In the genomic region with DNA sequence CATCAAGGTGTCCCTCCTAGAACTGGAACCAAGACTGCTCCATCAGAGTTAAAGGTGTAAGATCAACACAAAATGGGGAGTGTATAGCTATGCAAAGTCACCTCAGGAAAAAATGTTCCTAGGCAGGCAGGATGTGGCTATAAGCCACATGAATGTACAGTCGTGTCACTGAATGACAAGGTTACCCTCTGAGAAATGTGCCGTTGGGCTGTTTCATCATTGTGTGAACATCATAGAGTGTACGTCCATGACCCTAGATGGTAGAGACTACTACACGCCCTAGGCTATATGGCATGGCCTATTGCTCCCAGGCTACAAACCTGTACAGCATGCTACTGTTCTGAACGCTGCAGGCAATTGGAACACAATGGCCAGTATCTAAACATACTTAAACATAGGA, we compare ENCODE assay signal across 17 cellular contexts. TPM values are rescaled to one million over a fixed set of nuclear protein-coding genes. Genes with fewer than 3 reads are reported as not detected.
DNase-seq lines count a peak whose midpoint lies in the region; ATAC-seq and TF ChIP-seq lines count a peak whose summit lies in the region.
"Had no signal": no experiment of that assay in that cellular context is flagged by ENCODE, and none has a peak within 500 bp of the region (broad histone marks: within the 10 kb centered on the region; RNA-seq: fewer than 3 reads in every experiment).

No MANE protein-coding gene starts in this region.

- no peak for ATAC-seq in GM18505 (IDR thresholded peaks at IDR 0.05; ENCODE audit: unreplicated experiment)
- no peak for ATAC-seq in right lobe of liver
- ATAC-seq: lower lobe of right lung had no signal

- TF ChIP-seq POLR2A in GM18505 (IDR thresholded peaks at IDR 0.05; ENCODE audit: borderline replicate concordance, extremely low read depth, insufficient read depth, insufficient read length) = no peak
- no peak for TF ChIP-seq POLR2A in right lobe of liver (IDR thresholded peaks at IDR 0.05)

- no peaks in the 10 kb centered on the region for H3K27me3 ChIP-seq in mammary epithelial cell (ENCODE audit: insufficient read depth, low read length)
- no peaks in the 10 kb centered on the region for H3K27me3 ChIP-seq in right lobe of liver
- H3K27me3 ChIP-seq: ascending aorta, neutrophil had no signal

- TF ChIP-seq CTCF in MCF 10A (IDR thresholded peaks at IDR 0.05; ENCODE audit: unreplicated experiment) (no peak), mammary epithelial cell (conservative IDR thresholded peaks at IDR 0.05 in 1 of 2, IDR thresholded peaks at IDR 0.05 in 1 of 2; ENCODE audit: extremely low read depth in 1 of 2, insufficient read depth in 1 of 2, low read depth in 1 of 2, low read length in 2 of 2) (no peak), right lobe of liver (IDR thresholded peaks at IDR 0.05) (no peak)

- H3K4me3 ChIP-seq in mammary epithelial cell (replicated peaks in 1 of 3; ENCODE audit: insufficient read depth in 1 of 3, low read depth in 2 of 3, low read length in 3 of 3) (no peak overlapping the region), right lobe of liver (no peak overlapping the region)
- H3K4me3 ChIP-seq: ascending aorta, GM23248, lower lobe of right lung had no signal

- POLR2A ChIA-PET in MCF 10A (lab: Yijun Ruan, JAX) = no interaction called here

- no peak overlapping the region for H3K4me3 Mint-ChIP-seq in MCF 10A (ENCODE audit: unreplicated experiment)
- H3K4me3 Mint-ChIP-seq in stimulated activated naive CD8-positive, alpha-beta T cell treated with anti-CD3 and anti-CD28 coated beads, Interleukin-15, Interleukin-2, amounts not matched to agents 100 ng/mL and 50 ng/mL, for 24 hours = no peak overlapping the region
- H3K4me3 Mint-ChIP-seq: dendritic cell treated with granulocyte-macrophage colony-stimulating factor and Interleukin-4, amounts not matched to agents 40 ng/mL and 50 ng/mL, for 4 days had no signal

- H3K4me2 ChIP-seq in mammary epithelial cell (ENCODE audit: insufficient read depth, low read depth, low read length) = no peak overlapping the region
- H3K4me2 ChIP-seq: SK-N-SH had no signal

- H3K4me1 ChIP-seq in mammary epithelial cell (ENCODE audit: insufficient read depth, low read length) (no peaks in the 10 kb centered on the region), right lobe of liver (peaks cover 0 to 18% (median 6%) of the 10 kb centered on the region in 4 donors)
- H3K4me1 ChIP-seq: ascending aorta, lower lobe of right lung had no signal

- H4K20me1 ChIP-seq in mammary epithelial cell (ENCODE audit: insufficient read depth, low read length) = peaks cover 2% of the 10 kb centered on the region

- H2AFZ ChIP-seq in mammary epithelial cell (ENCODE audit: low read depth, low read length) = no peak overlapping the region
- H2AFZ ChIP-seq: GM23248 had no signal

- H3K27me3 Mint-ChIP-seq in MCF 10A (ENCODE audit: insufficient read depth, unreplicated experiment) = no peaks in the 10 kb centered on the region
- H3K27me3 Mint-ChIP-seq in stimulated activated naive CD8-positive, alpha-beta T cell treated with anti-CD3 and anti-CD28 coated beads, Interleukin-15, Interleukin-2, amounts not matched to agents 100 ng/mL and 50 ng/mL, for 24 hours = no peaks in the 10 kb centered on the region
- H3K27me3 Mint-ChIP-seq: dendritic cell treated with granulocyte-macrophage colony-stimulating factor and Interleukin-4, amounts not matched to agents 40 ng/mL and 50 ng/mL, for 4 days had no signal

- in situ Hi-C loops in mammary epithelial cell (cut with MboI; ENCODE audit: low sequenced_read_pairs in 2 of 2) = no loop called here

- no peak overlapping the region for H3K9ac ChIP-seq in mammary epithelial cell (ENCODE audit: insufficient read depth, low read length)
- H3K9ac ChIP-seq: GM23248, SK-N-SH had no signal

- CTCF ChIA-PET in MCF 10A (lab: Yijun Ruan, JAX) = interaction anchor here (0.9 to 1.0 kb wide), 2 partner anchors 9 to 157 kb away, joined by 3 to 4 read pairs; no protein-coding TSS in a partner anchor
- CTCF ChIA-PET in mammary epithelial cell (lab: Charles Lee; ENCODE audit: low non-redundant PET) = no interaction called here

- H3K36me3 ChIP-seq in mammary epithelial cell (ENCODE audit: insufficient read depth, low read length) = peaks cover 31% of the 10 kb centered on the region
- peaks cover 0 to 34% (median 13%) of the 10 kb centered on the region in 4 donors for H3K36me3 ChIP-seq in right lobe of liver

- DNase-seq in MCF 10A (ENCODE audit: unreplicated experiment) (no peak), mammary epithelial cell (no peak), NCI-H1930 (lab: John Stamatoyannopoulos, UW) (no peak), right lobe of liver (no peak)
- DNase-seq in activated CD4-positive, alpha-beta T cell treated with anti-CD3 and anti-CD28 coated beads, Interleukin-2, amount 50 U/mL, for 1 hour = peak; percentile 11
- DNase-seq in central memory CD4-positive, alpha-beta T cell = peak; percentile 67
- DNase-seq: DMS53, GM23248, Kasumi-1, lower lobe of right lung, NCI-H2081 treated with DMSO at 0.1 percent for 48 hours, SK-N-SH had no signal

- intact Hi-C loops in MCF 10A (cut with micrococcal nuclease) = no loop called here
- intact Hi-C loops in mammary epithelial cell (cut with micrococcal nuclease) = no loop called here
- intact Hi-C loops in right lobe of liver (cut with DNase I) = no loop called here

- no peaks in the 10 kb centered on the region for H3K9me3 Mint-ChIP-seq in MCF 10A (ENCODE audit: unreplicated experiment)
- H3K9me3 Mint-ChIP-seq in stimulated activated naive CD8-positive, alpha-beta T cell treated with anti-CD3 and anti-CD28 coated beads, Interleukin-15, Interleukin-2, amounts not matched to agents 100 ng/mL and 50 ng/mL, for 24 hours = no peaks in the 10 kb centered on the region
- H3K9me3 Mint-ChIP-seq: dendritic cell treated with granulocyte-macrophage colony-stimulating factor and Interleukin-4, amounts not matched to agents 40 ng/mL and 50 ng/mL, for 4 days had no signal

- no TSS peak for BruUV-seq in MCF 10A (replicated peaks; lab: Mats Ljungman, UMichigan)
- BruUV-seq in mammary epithelial cell (replicated peaks; lab: Mats Ljungman, UMichigan) = no TSS peak

- H3K4me1 Mint-ChIP-seq in MCF 10A (ENCODE audit: insufficient read depth, unreplicated experiment) = peaks cover 6% of the 10 kb centered on the region
- H3K4me1 Mint-ChIP-seq in stimulated activated naive CD8-positive, alpha-beta T cell treated with anti-CD3 and anti-CD28 coated beads, Interleukin-15, Interleukin-2, amounts not matched to agents 100 ng/mL and 50 ng/mL, for 24 hours (ENCODE audit: low read depth) = peaks cover 18% of the 10 kb centered on the region

- no peaks in the 10 kb centered on the region for H3K79me2 ChIP-seq in mammary epithelial cell (ENCODE audit: insufficient read depth, low read length)

- H3K9me3 ChIP-seq in mammary epithelial cell (replicated peaks; ENCODE audit: insufficient read depth, low read length) = no peaks in the 10 kb centered on the region
- no peaks in the 10 kb centered on the region for H3K9me3 ChIP-seq in right lobe of liver
- H3K9me3 ChIP-seq: ascending aorta, lower lobe of right lung, neutrophil, SK-N-SH had no signal

- H3K27ac ChIP-seq in mammary epithelial cell (ENCODE audit: insufficient read depth, low read depth, low read length) (no peak overlapping the region), right lobe of liver (no peak overlapping the region)
- H3K27ac ChIP-seq: ascending aorta, GM23248, lower lobe of right lung, neutrophil had no signal

- dilution Hi-C loops in mammary epithelial cell (cut with HindIII; ENCODE audit: low sequenced_read_pairs) = no loop called here

- peak overlapping the region; percentile 16 for H3K27ac Mint-ChIP-seq in MCF 10A (ENCODE audit: low read depth, unreplicated experiment)
- peak overlapping the region; percentile 87 for H3K27ac Mint-ChIP-seq in stimulated activated naive CD8-positive, alpha-beta T cell treated with anti-CD3 and anti-CD28 coated beads, Interleukin-15, Interleukin-2, amounts not matched to agents 100 ng/mL and 50 ng/mL, for 24 hours
- H3K27ac Mint-ChIP-seq: dendritic cell treated with granulocyte-macrophage colony-stimulating factor and Interleukin-4, amounts not matched to agents 40 ng/mL and 50 ng/mL, for 4 days had no signal

- 64% methylated on average over 5 of the region's 5 CpGs for WGBS in mammary epithelial cell (ENCODE audit: low coverage, missing lambda C conversion rate)
- 70% methylated on average over 5 of the region's 5 CpGs for WGBS in right lobe of liver (ENCODE audit: insufficient coverage, low coverage, low lambda C conversion rate, missing lambda C conversion rate)

- H3K36me3 Mint-ChIP-seq in MCF 10A (ENCODE audit: insufficient read depth, unreplicated experiment) = peaks cover 93% of the 10 kb centered on the region
- H3K36me3 Mint-ChIP-seq in stimulated activated naive CD8-positive, alpha-beta T cell treated with anti-CD3 and anti-CD28 coated beads, Interleukin-15, Interleukin-2, amounts not matched to agents 100 ng/mL and 50 ng/mL, for 24 hours (ENCODE audit: low read depth) = peaks cover 80% of the 10 kb centered on the region

RNA-seq across cellular contexts. Expression of a gene that starts 24.5 kb away (rescaled TPM):
- total RNA-seq in MCF 10A (2022) (22.4 and 57.0 TPM in 2 replicates), mammary epithelial cell (100 to 1,000 TPM in 1 of 2 donors, 1 to 10 TPM in 1; 6.8 to 114 TPM), right lobe of liver (10 to 100 TPM in 1 of 6 experiments, 1 to 10 TPM in 5; 1.1 to 14.9 (median 4.2) TPM)
- 85.9 TPM for polyA plus RNA-seq in mammary epithelial cell
- polyA minus RNA-seq in mammary epithelial cell = 79.6 TPM

RNA-seq across cellular contexts. Expression of a gene that starts 30.4 kb away (rescaled TPM):
- total RNA-seq in MCF 10A (2022) = 106 and 111 TPM in 2 replicates
- 10 to 100 TPM; 24.5 to 78.7 TPM for total RNA-seq in mammary epithelial cell
- 16.4 TPM for polyA plus RNA-seq in mammary epithelial cell
- polyA minus RNA-seq in mammary epithelial cell = 121 TPM
- total RNA-seq in right lobe of liver = 10 to 100 TPM; 36.7 to 71.9 (median 58.5) TPM

Comparison
In these comparisons a context has a peak if more than half of its experiments do, and no peak if none do; other contexts are left out.
1. DNase-seq: peak in activated CD4-positive, alpha-beta T cell treated with anti-CD3 and anti-CD28 coated beads, Interleukin-2, amount 50 U/mL, for 1 hour (single experiment) and central memory CD4-positive, alpha-beta T cell (single experiment); none in MCF 10A (single experiment), mammary epithelial cell (single experiment), NCI-H1930 (0 of 2) and right lobe of liver (0 of 3).